24 cellular contexts compared by ENCODE assay signal in genomic region chr4:16449381-16449780, GRCh38.
DNase-seq lines count a peak whose midpoint lies in the region; ATAC-seq and TF ChIP-seq lines count a peak whose summit lies in the region.
"Had no signal": no experiment of that assay in that cellular context is flagged by ENCODE, and none has a peak within 500 bp of the region (broad histone marks: within the 10 kb centered on the region; RNA-seq: fewer than 3 reads in every experiment).

No MANE protein-coding gene starts in this region.

- no peaks in the 10 kb centered on the region for H3K27me3 Mint-ChIP-seq in nephron (ENCODE audit: low read depth)
- peaks cover 6% of the 10 kb centered on the region for H3K27me3 Mint-ChIP-seq in neural progenitor cell (ENCODE audit: insufficient read depth, low read depth)
- H3K27me3 Mint-ChIP-seq: B cell; CD4-positive, CD25-positive, alpha-beta regulatory T cell; CD8-positive, alpha-beta memory T cell had no signal

- H3K27me3 ChIP-seq in BLaER1 (no peaks in the 10 kb centered on the region), neural progenitor cell (peaks cover 71% of the 10 kb centered on the region), spleen (replicated peaks in 1 of 7) (no peaks in the 10 kb centered on the region)

- peak overlapping the region; percentile 55 to 69 (median 66) for H3K27ac Mint-ChIP-seq in nephron
- peak overlapping the region; percentile 28 for H3K27ac Mint-ChIP-seq in neural progenitor cell
- H3K27ac Mint-ChIP-seq: B cell; CD14-positive monocyte; CD4-positive, alpha-beta memory T cell; CD4-positive, CD25-positive, alpha-beta regulatory T cell; CD8-positive, alpha-beta memory T cell had no signal

- no peak for TF ChIP-seq POLR2A in spleen (IDR thresholded peaks at IDR 0.05)

- no peaks in the 10 kb centered on the region for H3K9me3 Mint-ChIP-seq in nephron
- peaks cover 8% of the 10 kb centered on the region for H3K9me3 Mint-ChIP-seq in neural progenitor cell
- H3K9me3 Mint-ChIP-seq: CD4-positive, CD25-positive, alpha-beta regulatory T cell; CD8-positive, alpha-beta memory T cell had no signal

- TF ChIP-seq CTCF in nephron (IDR thresholded peaks at IDR 0.05; ENCODE audit: unreplicated experiment in 3 of 3) (no peak), neural progenitor cell (IDR thresholded peaks at IDR 0.05) (no peak), spleen (IDR thresholded peaks at IDR 0.05 in 8 of 11, conservative IDR thresholded peaks at IDR 0.05 in 3 of 11) (no peak)

- H3K9me3 ChIP-seq in BLaER1 (no peaks in the 10 kb centered on the region), neural progenitor cell (ENCODE audit: low read depth) (no peaks in the 10 kb centered on the region), spleen (no peaks in the 10 kb centered on the region)
- H3K9me3 ChIP-seq: A549 had no signal

- H3K4me1 Mint-ChIP-seq in nephron (peaks cover 33% of the 10 kb centered on the region), neural progenitor cell (peaks cover 19% of the 10 kb centered on the region)
- H3K4me1 Mint-ChIP-seq: B cell; CD14-positive monocyte; CD4-positive, alpha-beta memory T cell; CD4-positive, CD25-positive, alpha-beta regulatory T cell; CD8-positive, alpha-beta memory T cell had no signal

- no peak for DNase-seq in neural progenitor cell (ENCODE audit: low spot score)
- no peak for DNase-seq in T-helper 9 cell
- DNase-seq in spleen, result no peak
- DNase-seq: AML-193; C1 segment of cervical spinal cord; CD4-positive, alpha-beta memory T cell; CD4-positive, CD25-positive, alpha-beta regulatory T cell; CD8-positive, alpha-beta memory T cell; COR-L47; DMS 273 treated with DMSO at 0.1 percent for 48 hours; DMS153; DMS53; DMS79; DND-41; EL; GDM1 had no signal

- H2AFZ ChIP-seq in neural progenitor cell (replicated peaks), result no peak overlapping the region

- H3K27ac ChIP-seq in BLaER1, result no peak overlapping the region
- H3K27ac ChIP-seq in neural progenitor cell, result no peak overlapping the region
- H3K27ac ChIP-seq in spleen, result no peak overlapping the region
- H3K27ac ChIP-seq: 22Rv1, A549 had no signal

- H3K79me2 ChIP-seq in neural progenitor cell (ENCODE audit: low read depth), result no peaks in the 10 kb centered on the region

- ATAC-seq in HG02885 (IDR thresholded peaks at IDR 0.05; ENCODE audit: poor library complexity, unreplicated experiment), result no peak
- ATAC-seq: A549, GM12878 had no signal

- no peaks in the 10 kb centered on the region for H3K36me3 ChIP-seq in BLaER1
- H3K36me3 ChIP-seq in neural progenitor cell, result no peaks in the 10 kb centered on the region
- no peaks in the 10 kb centered on the region for H3K36me3 ChIP-seq in spleen

- intact Hi-C loops in spleen (cut with DNase I; ENCODE audit: low total_unique reads), result loop anchor here (10.0 kb wide), 1 partner anchor 425 kb away; no protein-coding TSS in a partner anchor

- H4K20me1 ChIP-seq in BLaER1 (no peaks in the 10 kb centered on the region), neural progenitor cell (ENCODE audit: low read depth) (no peaks in the 10 kb centered on the region)

- no peaks in the 10 kb centered on the region for H3F3A ChIP-seq in neural progenitor cell (ENCODE audit: low read depth)

- H3K4me3 Mint-ChIP-seq in nephron (no peak overlapping the region), neural progenitor cell (no peak overlapping the region)
- H3K4me3 Mint-ChIP-seq: B cell; CD14-positive monocyte; CD4-positive, alpha-beta memory T cell; CD4-positive, CD25-positive, alpha-beta regulatory T cell; CD8-positive, alpha-beta memory T cell had no signal

- H3K9ac ChIP-seq in BLaER1, result no peak overlapping the region
- no peak overlapping the region for H3K9ac ChIP-seq in neural progenitor cell

- H3K4me2 ChIP-seq in BLaER1 (peak overlapping the region; percentile 8), neural progenitor cell (peak overlapping the region; percentile 40)
- H3K4me2 ChIP-seq: A549 had no signal

- WGBS in spleen, 5 donors, result 59 to 71% (median 63%) methylated on average over 2 of the region's 2 CpGs

- no peaks in the 10 kb centered on the region for H3K36me3 Mint-ChIP-seq in nephron (ENCODE audit: low read depth)
- H3K36me3 Mint-ChIP-seq in neural progenitor cell, result no peaks in the 10 kb centered on the region
- H3K36me3 Mint-ChIP-seq: CD14-positive monocyte; CD4-positive, alpha-beta memory T cell; CD4-positive, CD25-positive, alpha-beta regulatory T cell; CD8-positive, alpha-beta memory T cell had no signal

- H3K4me1 ChIP-seq in BLaER1, result peaks cover 12% of the 10 kb centered on the region
- H3K4me1 ChIP-seq in neural progenitor cell, result peaks cover 14% of the 10 kb centered on the region
- no peaks in the 10 kb centered on the region for H3K4me1 ChIP-seq in spleen
- H3K4me1 ChIP-seq: A549 had no signal

- H3K4me3 ChIP-seq in BLaER1, result no peak overlapping the region
- no peak overlapping the region for H3K4me3 ChIP-seq in neural progenitor cell
- H3K4me3 ChIP-seq in spleen, result no peak overlapping the region
- H3K4me3 ChIP-seq: A549, GM12878 had no signal
